In the genomic region with DNA sequence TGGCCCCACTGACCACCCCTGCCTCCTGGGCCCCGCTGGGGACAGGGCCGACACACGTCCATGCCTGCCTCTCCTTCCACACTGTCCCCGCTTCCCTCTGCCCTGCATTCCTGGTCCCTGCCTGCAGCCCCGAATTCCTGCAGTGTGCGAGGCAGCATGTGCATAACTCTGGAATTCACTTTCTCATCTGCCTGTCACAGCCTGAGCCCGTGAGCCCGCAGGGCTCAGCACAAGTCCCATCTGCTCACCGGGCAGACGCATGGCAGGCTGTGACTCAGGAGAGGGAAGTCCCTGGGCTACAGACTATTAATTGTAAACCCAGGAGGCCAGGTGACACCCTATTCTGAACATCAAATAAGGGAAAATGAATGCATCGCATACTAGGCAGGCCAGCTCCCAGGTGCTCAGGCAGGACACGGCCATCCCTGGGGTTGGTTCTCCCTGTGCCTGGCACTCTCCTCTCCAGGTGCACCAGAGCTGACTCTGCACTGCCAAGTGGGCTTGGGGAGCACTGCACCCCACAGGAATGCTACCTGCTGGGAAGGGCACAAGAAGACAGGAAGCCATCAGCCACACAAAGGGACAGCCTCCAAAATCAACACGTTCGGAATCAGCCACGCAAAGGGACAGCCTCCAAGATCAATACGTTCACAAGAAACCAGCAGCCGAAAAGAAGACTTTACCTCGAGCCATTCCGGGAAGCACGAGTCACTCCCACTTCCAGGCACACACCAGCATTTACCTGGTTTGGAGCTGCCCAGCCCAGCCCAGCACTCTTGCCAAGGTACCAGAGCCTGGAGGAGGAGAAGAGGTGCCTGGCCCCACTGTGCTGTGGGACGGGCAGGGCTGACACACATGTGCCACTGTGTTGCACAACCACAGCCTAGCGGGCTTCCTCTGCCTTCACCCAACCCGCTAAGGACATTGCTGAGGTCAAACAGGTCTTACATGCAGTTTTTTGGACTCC, we compare ENCODE assay signal across 12 cellular contexts.
DNase-seq lines count a peak whose midpoint lies in the region; ATAC-seq and TF ChIP-seq lines count a peak whose summit lies in the region.
"Had no signal": no experiment of that assay in that cellular context is flagged by ENCODE, and none has a peak within 500 bp of the region (broad histone marks: within the 10 kb centered on the region; RNA-seq: fewer than 3 reads in every experiment).

No MANE protein-coding gene starts in this region.

- 55% methylated on average over 23 of the region's 23 CpGs for WGBS in liver
- 53 to 65% methylated on average over 23 of the region's 23 CpGs for WGBS in aorta, 2 donors

- H3K9ac ChIP-seq in liver (ENCODE audit: low read depth in 1 of 2, low read length in 2 of 2), result no peak overlapping the region
- H3K9ac ChIP-seq: BLaER1 treated with 17β-estradiol and CSF1 and Interleukin-3, amounts not matched to agents 10 nM and 100 nM had no signal

- no peak overlapping the region for H3K27ac Mint-ChIP-seq in activated CD4-positive, alpha-beta T cell treated with anti-CD3 and anti-CD28 coated beads, Interleukin-2, amount 10 ng/mL, durations not matched to agents 7 days and 5 days
- H3K27ac Mint-ChIP-seq: activated T-cell treated with anti-CD3 and anti-CD28 coated beads, Interleukin-2, amount 50 U/mL, for 24 hours had no signal

- H3K9me3 Mint-ChIP-seq in activated CD4-positive, alpha-beta T cell treated with anti-CD3 and anti-CD28 coated beads, Interleukin-2, amount 10 ng/mL, durations not matched to agents 7 days and 5 days, result no peaks in the 10 kb centered on the region
- H3K9me3 Mint-ChIP-seq: activated T-cell treated with anti-CD3 and anti-CD28 coated beads, Interleukin-2, amount 50 U/mL, for 24 hours had no signal

- POLR2A ChIA-PET in activated CD4-positive, alpha-beta T cell treated with anti-CD3 and anti-CD28 coated beads, Interleukin-2, amount 10 ng/mL, durations not matched to agents 7 days and 5 days (lab: Charles Lee), result no interaction called here

- H3K27me3 ChIP-seq in liver (ENCODE audit: control insufficient read depth in 4 of 4, insufficient read depth in 4 of 4, low read length in 3 of 4), result no peaks in the 10 kb centered on the region
- H3K27me3 ChIP-seq in aorta (ENCODE audit: control insufficient read depth in 1 of 2, insufficient read depth in 2 of 2, low read length in 1 of 2), result no peaks in the 10 kb centered on the region
- H3K27me3 ChIP-seq: Peyer's patch had no signal

- ATAC-seq in Right ventricle myocardium superior (ENCODE audit: poor library complexity), result peak; percentile 20
- no peak for ATAC-seq in left cardiac atrium
- peak; percentile 12 for ATAC-seq in aorta (ENCODE audit: low FRiP score)
- no peak for ATAC-seq in HG02610 (IDR thresholded peaks at IDR 0.05; ENCODE audit: unreplicated experiment)

- peak in 1 of 2 donors; percentile 39 for TF ChIP-seq RAD21 in liver (IDR thresholded peaks at IDR 0.05)

- no peak overlapping the region for H3K4me3 Mint-ChIP-seq in activated CD4-positive, alpha-beta T cell treated with anti-CD3 and anti-CD28 coated beads, Interleukin-2, amount 10 ng/mL, durations not matched to agents 7 days and 5 days
- H3K4me3 Mint-ChIP-seq: activated T-cell treated with anti-CD3 and anti-CD28 coated beads, Interleukin-2, amount 50 U/mL, for 24 hours had no signal

- H3K27ac ChIP-seq in VCaP (peak overlapping the region; percentile 56), liver (ENCODE audit: low read depth in 1 of 2, low read length in 2 of 2) (peak overlapping the region; percentile 60 to 68), aorta (ENCODE audit: low read depth in 1 of 2, low read length in 2 of 2) (no peak overlapping the region)
- H3K27ac ChIP-seq: BLaER1 treated with 17β-estradiol and CSF1 and Interleukin-3, amounts not matched to agents 10 nM and 100 nM; Peyer's patch had no signal

- peaks cover 3% of the 10 kb centered on the region for H3K27me3 Mint-ChIP-seq in activated CD4-positive, alpha-beta T cell treated with anti-CD3 and anti-CD28 coated beads, Interleukin-2, amount 10 ng/mL, durations not matched to agents 7 days and 5 days
- H3K27me3 Mint-ChIP-seq: activated T-cell treated with anti-CD3 and anti-CD28 coated beads, Interleukin-2, amount 50 U/mL, for 24 hours had no signal

- H3K4me3 ChIP-seq in liver (ENCODE audit: low read depth in 1 of 3, low read length in 3 of 3) (no peak overlapping the region), aorta (ENCODE audit: low read length in 2 of 2) (no peak overlapping the region)
- H3K4me3 ChIP-seq: BLaER1 treated with 17β-estradiol and CSF1 and Interleukin-3, amounts not matched to agents 10 nM and 100 nM; Peyer's patch had no signal

- intact Hi-C loops in Right ventricle myocardium superior (cut with DNase I) (no loop called here), left cardiac atrium (cut with DNase I) (no loop called here), aorta (cut with DNase I) (no loop called here)

- H3K36me3 ChIP-seq in liver (ENCODE audit: control insufficient read depth in 4 of 4, insufficient read depth in 3 of 4, low read depth in 1 of 4, low read length in 3 of 4), result no peaks in the 10 kb centered on the region
- H3K36me3 ChIP-seq in aorta (ENCODE audit: control insufficient read depth in 1 of 2, insufficient read depth in 2 of 2, low read length in 1 of 2), result no peaks in the 10 kb centered on the region
- H3K36me3 ChIP-seq: BLaER1 treated with 17β-estradiol and CSF1 and Interleukin-3, amounts not matched to agents 10 nM and 100 nM; Peyer's patch had no signal

- no peaks in the 10 kb centered on the region for H3K36me3 Mint-ChIP-seq in activated CD4-positive, alpha-beta T cell treated with anti-CD3 and anti-CD28 coated beads, Interleukin-2, amount 10 ng/mL, durations not matched to agents 7 days and 5 days (ENCODE audit: low read depth)

- CTCF ChIA-PET in activated CD4-positive, alpha-beta T cell treated with anti-CD3 and anti-CD28 coated beads, Interleukin-2, amount 10 ng/mL, durations not matched to agents 7 days and 5 days (lab: Charles Lee), result no interaction called here

- H3K9me3 ChIP-seq in liver (ENCODE audit: control insufficient read depth in 4 of 4, low read length in 3 of 4), result no peaks in the 10 kb centered on the region
- H3K9me3 ChIP-seq in aorta (ENCODE audit: control insufficient read depth, low read length), result no peaks in the 10 kb centered on the region
- H3K9me3 ChIP-seq: BLaER1 treated with 17β-estradiol and CSF1 and Interleukin-3, amounts not matched to agents 10 nM and 100 nM; Peyer's patch had no signal

- TF ChIP-seq CTCF in VCaP (conservative IDR thresholded peaks at IDR 0.05) (no peak), liver (IDR thresholded peaks at IDR 0.05; ENCODE audit: low read depth, low read length, missing input control) (peak; percentile 21)

- DNase-seq in Right ventricle myocardium superior (no peak), left cardiac atrium (no peak), aorta (peak in 1 of 2 donors; percentile 72), NAMALWA (ENCODE audit: low spot score) (no peak)
- DNase-seq in activated CD4-positive, alpha-beta T cell treated with anti-CD3 and anti-CD28 coated beads, Interleukin-2, amount 10 ng/mL, durations not matched to agents 7 days and 5 days, result no peak
- DNase-seq: activated T-cell treated with anti-CD3 and anti-CD28 coated beads, Interleukin-2, amount 50 U/mL, for 24 hours; nucleus accumbens had no signal

- H3K4me1 Mint-ChIP-seq in activated CD4-positive, alpha-beta T cell treated with anti-CD3 and anti-CD28 coated beads, Interleukin-2, amount 10 ng/mL, durations not matched to agents 7 days and 5 days, result peaks cover 11% of the 10 kb centered on the region

- H3K4me1 ChIP-seq in liver (ENCODE audit: control insufficient read depth in 4 of 4, insufficient read depth in 4 of 4, low read length in 3 of 4) (peaks cover 7 to 22% (median 17%) of the 10 kb centered on the region in 4 donors), aorta (ENCODE audit: control insufficient read depth in 1 of 2, insufficient read depth in 2 of 2, low read length in 2 of 2) (no peaks in the 10 kb centered on the region)
- H3K4me1 ChIP-seq: Peyer's patch had no signal

TF ChIP-seq in liver, 16 proteins besides CTCF, POLR2A, EP300 and RAD21 (continues in another document):
- TF ChIP-seq FOXA1 (IDR thresholded peaks at IDR 0.05), result peak; percentile 74
- TF ChIP-seq, protein P1, sequence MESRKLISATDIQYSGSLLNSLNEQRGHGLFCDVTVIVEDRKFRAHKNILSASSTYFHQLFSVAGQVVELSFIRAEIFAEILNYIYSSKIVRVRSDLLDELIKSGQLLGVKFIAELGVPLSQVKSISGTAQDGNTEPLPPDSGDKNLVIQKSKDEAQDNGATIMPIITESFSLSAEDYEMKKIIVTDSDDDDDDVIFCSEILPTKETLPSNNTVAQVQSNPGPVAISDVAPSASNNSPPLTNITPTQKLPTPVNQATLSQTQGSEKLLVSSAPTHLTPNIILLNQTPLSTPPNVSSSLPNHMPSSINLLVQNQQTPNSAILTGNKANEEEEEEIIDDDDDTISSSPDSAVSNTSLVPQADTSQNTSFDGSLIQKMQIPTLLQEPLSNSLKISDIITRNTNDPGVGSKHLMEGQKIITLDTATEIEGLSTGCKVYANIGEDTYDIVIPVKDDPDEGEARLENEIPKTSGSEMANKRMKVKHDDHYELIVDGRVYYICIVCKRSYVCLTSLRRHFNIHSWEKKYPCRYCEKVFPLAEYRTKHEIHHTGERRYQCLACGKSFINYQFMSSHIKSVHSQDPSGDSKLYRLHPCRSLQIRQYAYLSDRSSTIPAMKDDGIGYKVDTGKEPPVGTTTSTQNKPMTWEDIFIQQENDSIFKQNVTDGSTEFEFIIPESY (IDR thresholded peaks at IDR 0.05), result no peak
- TF ChIP-seq NR2F2 (IDR thresholded peaks at IDR 0.05), result no peak

Comparison
In these comparisons a context has a peak if more than half of its experiments do, and no peak if none do; other contexts are left out.
1. ATAC-seq: peak in Right ventricle myocardium superior (single experiment) and aorta (single experiment); none in left cardiac atrium (0 of 2) and HG02610 (single experiment).
2. H3K27ac ChIP-seq: peak in VCaP (single experiment) and liver (2 of 2); none in aorta (0 of 2).